8 cellular contexts compared by ENCODE assay signal in the genomic region with DNA sequence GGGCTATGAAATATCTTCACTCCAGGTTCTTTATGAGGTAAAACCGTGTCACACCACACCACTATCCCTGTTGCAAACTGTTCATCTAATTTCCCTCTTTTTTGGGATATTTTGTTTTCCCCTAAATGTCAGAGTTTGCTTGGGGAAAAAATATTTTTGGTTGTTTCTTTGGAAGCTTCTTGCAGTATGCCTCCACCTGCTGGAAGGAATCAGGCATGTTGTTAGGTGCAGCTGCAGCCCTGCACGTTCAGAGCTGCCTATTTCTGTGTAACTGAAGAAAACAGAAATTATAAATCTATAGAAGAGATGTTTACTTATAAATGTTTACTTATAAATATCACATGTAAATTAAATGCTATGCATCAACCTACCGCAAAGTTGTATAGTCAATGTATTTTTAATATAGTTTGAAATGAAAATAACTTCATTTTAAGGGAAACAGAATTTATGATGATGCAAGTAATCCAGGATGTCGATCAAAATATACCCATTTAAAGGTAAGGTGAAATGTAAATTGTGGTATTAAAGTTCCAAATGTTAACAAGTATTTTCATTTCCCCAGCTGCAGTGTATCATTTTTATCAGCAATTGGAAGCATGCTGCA.
DNase-seq lines count a peak whose midpoint lies in the region; ATAC-seq and TF ChIP-seq lines count a peak whose summit lies in the region.

No MANE protein-coding gene starts in this region.

- no peak overlapping the region for H3K4me3 Mint-ChIP-seq in T-cell

- no peak overlapping the region for H3K4me3 ChIP-seq in spleen

- no peaks in the 10 kb centered on the region for H3K36me3 Mint-ChIP-seq in T-cell

- peaks cover 4 to 9% of the 10 kb centered on the region in 2 donors for H3K27me3 Mint-ChIP-seq in T-cell

- intact Hi-C loops in spleen (cut with DNase I; ENCODE audit: low total_unique reads) = no loop called here

- TF ChIP-seq CTCF in spleen (IDR thresholded peaks at IDR 0.05 in 8 of 11, conservative IDR thresholded peaks at IDR 0.05 in 3 of 11) = peak in 7 of 11 experiments; percentile 20 to 66 (median 35)

- no peaks in the 10 kb centered on the region for H3K9me3 ChIP-seq in spleen

- POLR2A ChIA-PET in T-cell (lab: Charles Lee) = no interaction called here

- H3K36me3 ChIP-seq in spleen = no peaks in the 10 kb centered on the region

- DNase-seq in AG08395 (ENCODE audit: low spot score) = peak; percentile 52
- peak; percentile 36 for DNase-seq in HT1080 (ENCODE audit: low read depth)
- peak; percentile 33 to 59 for DNase-seq in SHP77 (lab: John Stamatoyannopoulos, UW)
- DNase-seq in foreskin melanocyte = peak; percentile 29
- no peak for DNase-seq in spleen
- no peak for DNase-seq in T-cell
- no peak for DNase-seq in activated CD8-positive, alpha-beta memory T cell treated with anti-CD3 and anti-CD28 coated beads for 24 hours

- TF ChIP-seq POLR2A in spleen (IDR thresholded peaks at IDR 0.05) = no peak

- no peak overlapping the region for H3K27ac Mint-ChIP-seq in T-cell

- no peak overlapping the region for H3K27ac ChIP-seq in spleen

- H3K27me3 ChIP-seq in spleen (replicated peaks in 1 of 7) = peaks cover 0 to 7% (median 0%) of the 10 kb centered on the region in 7 donors

- H3K4me1 ChIP-seq in spleen = no peaks in the 10 kb centered on the region

- no peaks in the 10 kb centered on the region for H3K9me3 Mint-ChIP-seq in T-cell

- CTCF ChIA-PET in T-cell (lab: Charles Lee) = no interaction called here

- 36 to 49% (median 46%) methylated on average over 4 of the region's 4 CpGs for WGBS in spleen, 5 donors

- H3K4me1 Mint-ChIP-seq in T-cell = no peaks in the 10 kb centered on the region

- ATAC-seq in GM21526 (IDR thresholded peaks at IDR 0.05; ENCODE audit: low FRiP score, unreplicated experiment) (no peak), T-cell (replicated peaks in 1 of 4) (no peak)

Comparison
In these comparisons a context has a peak if more than half of its experiments do, and no peak if none do; other contexts are left out.
1. DNase-seq: peak in AG08395 (single experiment), HT1080 (single experiment), SHP77 (2 of 2) and foreskin melanocyte (single experiment); none in spleen (single experiment), T-cell (0 of 34) and activated CD8-positive, alpha-beta memory T cell treated with anti-CD3 and anti-CD28 coated beads for 24 hours (single experiment).